ENCODE assay signal across 21 cellular contexts in genomic region chr21:15037095-15037730, GRCh38.
"Had no signal": no experiment of that assay in that cellular context is flagged by ENCODE, and none has a peak within 500 bp of the region (broad histone marks: within the 10 kb centered on the region; RNA-seq: fewer than 3 reads in every experiment).

No MANE protein-coding gene starts in this region.

- H3K9me3 ChIP-seq: adrenal gland had no signal

- ATAC-seq: activated CD4-positive, alpha-beta T cell treated with anti-CD3 and anti-CD28 coated beads for 36 hours; activated T-cell treated with anti-CD3 and anti-CD28 coated beads, Interleukin-2, amount 50 U/mL, for 72 hours; PC-3; T-helper 17 cell had no signal

- H3K36me3 ChIP-seq: adrenal gland had no signal

- H3K27me3 Mint-ChIP-seq: activated CD4-positive, alpha-beta memory T cell treated with anti-CD3 and anti-CD28 coated beads, Interleukin-2, amount 10 ng/mL, durations not matched to agents 7 days and 5 days; activated CD4-positive, alpha-beta T cell treated with anti-CD3 and anti-CD28 coated beads for 36 hours; activated naive CD8-positive, alpha-beta T cell treated with anti-CD3 and anti-CD28 coated beads, Interleukin-2, amount 10 ng/mL, durations not matched to agents 7 days and 5 days; T-helper 17 cell had no signal

- H3K9me3 Mint-ChIP-seq: activated CD4-positive, alpha-beta memory T cell treated with anti-CD3 and anti-CD28 coated beads, Interleukin-2, amount 10 ng/mL, durations not matched to agents 7 days and 5 days; activated naive CD8-positive, alpha-beta T cell treated with anti-CD3 and anti-CD28 coated beads, Interleukin-2, amount 10 ng/mL, durations not matched to agents 7 days and 5 days; activated T-cell treated with anti-CD3 and anti-CD28 coated beads, Interleukin-2, amount 50 U/mL, for 72 hours had no signal

- H3K4me1 Mint-ChIP-seq: activated CD4-positive, alpha-beta memory T cell treated with anti-CD3 and anti-CD28 coated beads, Interleukin-2, amount 10 ng/mL, durations not matched to agents 7 days and 5 days had no signal

- H3K27ac ChIP-seq: adrenal gland, KMS-11, VCaP had no signal

- H3K4me2 ChIP-seq: KMS-11 had no signal

- H3K4me3 Mint-ChIP-seq: activated CD4-positive, alpha-beta memory T cell treated with anti-CD3 and anti-CD28 coated beads, Interleukin-2, amount 10 ng/mL, durations not matched to agents 7 days and 5 days; activated CD4-positive, alpha-beta T cell treated with anti-CD3 and anti-CD28 coated beads for 36 hours; activated naive CD8-positive, alpha-beta T cell treated with anti-CD3 and anti-CD28 coated beads, Interleukin-2, amount 10 ng/mL, durations not matched to agents 7 days and 5 days; T-helper 17 cell had no signal

- H3K9ac ChIP-seq: KMS-11 had no signal

- H3K27me3 ChIP-seq: adrenal gland had no signal

- DNase-seq: activated CD4-positive, alpha-beta memory T cell treated with anti-CD3 and anti-CD28 coated beads, Interleukin-2, amount 10 ng/mL, durations not matched to agents 7 days and 5 days; activated CD4-positive, alpha-beta T cell treated with anti-CD3 and anti-CD28 coated beads for 36 hours; activated CD4-positive, alpha-beta T cell treated with anti-CD3 and anti-CD28 coated beads, Interleukin-2, amount 50 U/mL, for 1 hour; activated CD8-positive, alpha-beta memory T cell treated with anti-CD3 and anti-CD28 coated beads, Interleukin-2, amount 50 U/mL, for 4 hours; activated naive CD4-positive, alpha-beta T cell treated with anti-CD3 and anti-CD28 coated beads, Interleukin-2, amount 50 U/mL, for 16 hours; activated naive CD8-positive, alpha-beta T cell treated with anti-CD3 and anti-CD28 coated beads, Interleukin-2, amount 10 ng/mL, durations not matched to agents 7 days and 5 days; activated T-cell treated with anti-CD3 and anti-CD28 coated beads, Interleukin-2, amount 50 U/mL, for 72 hours; adrenal gland; anterior cingulate cortex; cerebellar nuclear complex; NCI-H1092; NCI-H1417; NCI-H1694; NCI-H2029; NCI-H510A treated with DMSO at 0.1 percent for 48 hours; PC-3; SIG-M5; T-helper 17 cell; T1000 had no signal

- H3K27ac Mint-ChIP-seq: activated CD4-positive, alpha-beta memory T cell treated with anti-CD3 and anti-CD28 coated beads, Interleukin-2, amount 10 ng/mL, durations not matched to agents 7 days and 5 days; activated CD4-positive, alpha-beta T cell treated with anti-CD3 and anti-CD28 coated beads for 36 hours; activated naive CD8-positive, alpha-beta T cell treated with anti-CD3 and anti-CD28 coated beads, Interleukin-2, amount 10 ng/mL, durations not matched to agents 7 days and 5 days; T-helper 17 cell had no signal

- H3K4me3 ChIP-seq: adrenal gland had no signal
